17 cellular contexts compared by ENCODE assay signal in genomic region chrX:151183233-151183632, GRCh38. TPM values are rescaled to one million over a fixed set of nuclear protein-coding genes. Genes with fewer than 3 reads are reported as not detected.
A peak's percentile ranks its signal among the peaks of the same experiment; 100 is the strongest.
DNase-seq lines count a peak whose midpoint lies in the region; ATAC-seq and TF ChIP-seq lines count a peak whose summit lies in the region.
"Had no signal": no experiment of that assay in that cellular context is flagged by ENCODE, and none has a peak within 500 bp of the region (broad histone marks: within the 10 kb centered on the region; RNA-seq: fewer than 3 reads in every experiment).

No MANE protein-coding gene starts in this region.

- no peaks in the 10 kb centered on the region for H3K79me1 ChIP-seq in H9 (ENCODE audit: insufficient read depth, low read depth, low read length, poor library complexity, severe bottlenecking)

- POLR2A ChIA-PET in WTC11 (lab: Charles Lee), result no interaction called here

- TF ChIP-seq CTCF in H9 (conservative IDR thresholded peaks at IDR 0.05) (no peak), WTC11 (IDR thresholded peaks at IDR 0.05) (no peak), tibial nerve (IDR thresholded peaks at IDR 0.05) (no peak)

- H3K27me3 ChIP-seq in H9 (ENCODE audit: insufficient read depth, low read length), result peaks cover 2% of the 10 kb centered on the region; the same call in 1 of the 2 replicates
- peaks cover 0 to 32% of the 10 kb centered on the region in 2 donors for H3K27me3 ChIP-seq in tibial nerve

- H3K9me3 Mint-ChIP-seq in H9, result peaks cover 73 to 89% of the 10 kb centered on the region in 2 experiments
- no peaks in the 10 kb centered on the region for H3K9me3 Mint-ChIP-seq in WTC11
- H3K9me3 Mint-ChIP-seq: HFFc6 had no signal

- H3K36me3 Mint-ChIP-seq in H9 (ENCODE audit: insufficient read depth in 1 of 3, low read depth in 3 of 3) (peaks cover 18 to 25% (median 22%) of the 10 kb centered on the region in 3 experiments), WTC11 (peaks cover 6% of the 10 kb centered on the region)
- H3K36me3 Mint-ChIP-seq: CD4-positive, alpha-beta memory T cell had no signal

- H3K4me2 ChIP-seq in H9 (ENCODE audit: insufficient read depth, insufficient read length, low read length), result no peak overlapping the region
- H3K4me2 ChIP-seq: KMS-11 had no signal

- H2BK20ac ChIP-seq in H9 (ENCODE audit: low read depth, low read length, poor library complexity, severe bottlenecking), result no peak overlapping the region

- H3K4me1 Mint-ChIP-seq in H9 (peaks cover 35 to 39% of the 10 kb centered on the region in 2 experiments), WTC11 (peaks cover 41% of the 10 kb centered on the region)

- no peak overlapping the region for H3K18ac ChIP-seq in H9 (ENCODE audit: insufficient read length, low read depth, low read length)

- no peak overlapping the region for H2AK5ac ChIP-seq in H9 (ENCODE audit: insufficient read length, low read length)

- no peaks in the 10 kb centered on the region for H3K4me1 ChIP-seq in H9 (ENCODE audit: insufficient read depth, low read length)
- peaks cover 0 to 7% (median 0%) of the 10 kb centered on the region in 4 donors for H3K4me1 ChIP-seq in tibial nerve

- H3K27me3 Mint-ChIP-seq in H9 (ENCODE audit: low read depth) (peaks cover 52% of the 10 kb centered on the region), WTC11 (ENCODE audit: low read depth) (peaks cover 39% of the 10 kb centered on the region)

- H3K4me3 Mint-ChIP-seq in H9 (0 out of 5 replicates have a peak overlapping the region, but pooled peaks have one; percentile 56 to 70), WTC11 (peak overlapping the region; percentile 70; the same call in 1 of the 2 replicates)
- H3K4me3 Mint-ChIP-seq: HFFc6 had no signal

- H3K14ac ChIP-seq in H9 (ENCODE audit: insufficient read depth, low read length), result no peak overlapping the region

- no peak overlapping the region for H2BK12ac ChIP-seq in H9 (ENCODE audit: insufficient read length, low read depth, low read length)

- no peak overlapping the region for H4K91ac ChIP-seq in H9 (ENCODE audit: insufficient read length, low read depth, low read length)

- H2BK15ac ChIP-seq in H9 (ENCODE audit: low read depth, low read length), result no peak overlapping the region

- TF ChIP-seq POLR2A in tibial nerve (IDR thresholded peaks at IDR 0.05), result no peak

- peaks cover 28% of the 10 kb centered on the region for H3K9me3 ChIP-seq in H9 (ENCODE audit: control insufficient read depth, low read depth, low read length)
- peaks cover 22% of the 10 kb centered on the region for H3K9me3 ChIP-seq in iPS-18c (ENCODE audit: control insufficient read depth, insufficient read depth, low read length)
- no peaks in the 10 kb centered on the region for H3K9me3 ChIP-seq in tibial nerve

- no peak overlapping the region for H2BK120ac ChIP-seq in H9 (ENCODE audit: low read depth, low read length, poor library complexity, severe bottlenecking)

- DNase-seq in H9 (no peak), WTC11 (ENCODE audit: low spot score) (no peak), SIG-M5 treated with dmso at 0.1 percent for 504 hours (lab: John Stamatoyannopoulos, UW; ENCODE audit: unreplicated experiment) (no peak), 8988T (no peak), tibial nerve (ENCODE audit: low spot score in 2 of 2) (no peak)
- DNase-seq: AML-193; CD4-positive, alpha-beta memory T cell; DMS153; DMS79; GDM1; HFFc6 had no signal

- H3T11ph ChIP-seq in H9 (ENCODE audit: low read length), result no peak overlapping the region

- no peak for TF ChIP-seq EP300 in tibial nerve (IDR thresholded peaks at IDR 0.05)

- H3K56ac ChIP-seq in H9 (ENCODE audit: insufficient read length, low read depth, low read length), result no peak overlapping the region

- no peaks in the 10 kb centered on the region for H3K36me3 ChIP-seq in tibial nerve

- H3K9ac ChIP-seq in H9 (ENCODE audit: extremely low read depth, insufficient read length, low read length), result no peak overlapping the region
- H3K9ac ChIP-seq: KMS-11 had no signal

- H3K27ac Mint-ChIP-seq in H9 (no peak overlapping the region), WTC11 (no peak overlapping the region)
- H3K27ac Mint-ChIP-seq: CD4-positive, alpha-beta memory T cell; HFFc6 had no signal

- H3K23ac ChIP-seq in H9 (ENCODE audit: insufficient read length, low read depth, low read length), result no peak overlapping the region

- no peak overlapping the region for H2AFZ ChIP-seq in H9 (ENCODE audit: low read length)

- no CpG with 5 or more reads among the region's 5 CpGs for WGBS in H9 (ENCODE audit: extremely low coverage, insufficient read length, low lambda C conversion rate)
- 50 to 58% methylated on average over 5 of the region's 5 CpGs for WGBS in tibial nerve, 2 donors

- H2BK5ac ChIP-seq in H9 (ENCODE audit: insufficient read length, low read length), result no peak overlapping the region

- peaks cover 7% of the 10 kb centered on the region for H3K23me2 ChIP-seq in H9 (ENCODE audit: insufficient read length, low read depth, low read length, poor library complexity, severe bottlenecking)

- H4K5ac ChIP-seq in H9 (ENCODE audit: insufficient read length, low read depth, low read length), result no peak overlapping the region

- H3K4me3 ChIP-seq in iPS-18c (ENCODE audit: insufficient read depth, low read depth, low read length) (0 out of 2 replicates have a peak overlapping the region, but pooled peaks have one; percentile 37), tibial nerve (no peak overlapping the region)

- CTCF ChIA-PET in WTC11 (lab: Charles Lee), result interaction anchor here (2.2 kb wide), 1 partner anchor 177 kb away, joined by 6 read pairs; no protein-coding TSS in a partner anchor

- no peak overlapping the region for H4K8ac ChIP-seq in H9 (replicated peaks; ENCODE audit: insufficient read length, low read depth, low read length)

- H3K27ac ChIP-seq in H9 (ENCODE audit: insufficient read length, low read depth, low read length) (no peak overlapping the region), tibial nerve (no peak overlapping the region)
- H3K27ac ChIP-seq: C4-2B, KMS-11 had no signal

- H4K20me1 ChIP-seq in H9 (ENCODE audit: control insufficient read depth, insufficient read depth, insufficient read length), result no peaks in the 10 kb centered on the region

- no peak for ATAC-seq in WTC11
- ATAC-seq: HCT116, HepG2 had no signal

- H3K79me2 ChIP-seq in H9 (ENCODE audit: insufficient read depth, low read length), result no peaks in the 10 kb centered on the region

- no peak overlapping the region for H3K4ac ChIP-seq in H9 (ENCODE audit: low read depth, low read length)

TF ChIP-seq in WTC11, 78 proteins besides CTCF, POLR2A, EP300 and RAD21:
- TF ChIP-seq ZNF396 (CRISPR knock-in tag; IDR thresholded peaks at IDR 0.05; ENCODE audit: borderline replicate concordance) (no peak), ATF2 (CRISPR knock-in tag; IDR thresholded peaks at IDR 0.05; ENCODE audit: borderline replicate concordance, low read depth) (no peak), ZNF532 (CRISPR knock-in tag; IDR thresholded peaks at IDR 0.05; ENCODE audit: borderline replicate concordance) (no peak), FOXK1 (CRISPR knock-in tag; IDR thresholded peaks at IDR 0.05) (no peak), ZNF416 (CRISPR knock-in tag; IDR thresholded peaks at IDR 0.05) (no peak), FOXP1 (CRISPR knock-in tag; IDR thresholded peaks at IDR 0.05; ENCODE audit: borderline replicate concordance) (no peak), PRRX2 (CRISPR knock-in tag; IDR thresholded peaks at IDR 0.05) (no peak), GRHL2 (CRISPR knock-in tag; IDR thresholded peaks at IDR 0.05; ENCODE audit: insufficient replicate concordance, severe bottlenecking) (no peak)

RNA-seq across cellular contexts. Expression of gene GPR50, which starts 6.8 kb away (rescaled TPM):
- total RNA-seq in H9 (2021), result 11.9 and 12.2 TPM in 2 replicates
- total RNA-seq in WTC11 (2021), result 5.9 to 12.0 TPM (median 5.9 TPM) in 3 replicates
- total RNA-seq in tibial nerve, result not detected
- total RNA-seq: CD4-positive, alpha-beta memory T cell; Daoy; HepG2; HFFc6 had no signal
